Comparison of ENCODE assay signal across 2 cellular contexts in genomic region chr6:134663356-134663755, GRCh38.
TF ChIP-seq lines count a peak whose summit lies in the region.

No MANE protein-coding gene starts in this region.

TF ChIP-seq in IMR-90, 13 proteins besides CTCF, POLR2A, EP300 and RAD21:
- no peak for TF ChIP-seq MXI1 (IDR thresholded peaks at IDR 0.05; ENCODE audit: borderline replicate concordance, low read depth, low read length)
- no peak for TF ChIP-seq ELK1 (IDR thresholded peaks at IDR 0.05; ENCODE audit: borderline replicate concordance, low read depth, low read length)
- no peak for TF ChIP-seq CEBPB (IDR thresholded peaks at IDR 0.05; ENCODE audit: low read depth, low read length)
- TF ChIP-seq FOS (IDR thresholded peaks at IDR 0.05; ENCODE audit: low read depth, low read length): no peak
- TF ChIP-seq NFE2L2 (IDR thresholded peaks at IDR 0.05; ENCODE audit: low read depth, low read length): no peak
- TF ChIP-seq USF2 (IDR thresholded peaks at IDR 0.05; ENCODE audit: low read depth, low read length): no peak
- TF ChIP-seq CHD1 (IDR thresholded peaks at IDR 0.05; ENCODE audit: low read depth, low read length): no peak
- TF ChIP-seq RCOR1 (IDR thresholded peaks at IDR 0.05; ENCODE audit: insufficient replicate concordance, low read length): no peak
- TF ChIP-seq MAFK (IDR thresholded peaks at IDR 0.05; ENCODE audit: low read depth, low read length): no peak
- no peak for TF ChIP-seq BHLHE40 (IDR thresholded peaks at IDR 0.05; ENCODE audit: low read depth, low read length)
- TF ChIP-seq RFX5 (IDR thresholded peaks at IDR 0.05; ENCODE audit: low read depth, low read length): no peak
- TF ChIP-seq SMC3 (IDR thresholded peaks at IDR 0.05; ENCODE audit: low read depth, low read length): no peak
- TF ChIP-seq MAZ (IDR thresholded peaks at IDR 0.05; ENCODE audit: borderline replicate concordance, low read depth, low read length): no peak

TF ChIP-seq in K562, 482 proteins besides CTCF, POLR2A, EP300 and RAD21:
- TF ChIP-seq PBX2 (CRISPR knock-in tag; IDR thresholded peaks at IDR 0.05; ENCODE audit: low read depth): no peak
- TF ChIP-seq PBX2 (tag; conservative IDR thresholded peaks at IDR 0.05; ENCODE audit: low read depth): peak; percentile 93
- TF ChIP-seq NFIC (IDR thresholded peaks at IDR 0.05): no peak
- no peak for TF ChIP-seq STAG1 (CRISPR knock-in tag; IDR thresholded peaks at IDR 0.05; ENCODE audit: borderline replicate concordance)
- TF ChIP-seq SAFB (IDR thresholded peaks at IDR 0.05; ENCODE audit: borderline replicate concordance, low read depth, low read length): no peak
- peak; percentile 82 for TF ChIP-seq MEIS2 (IDR thresholded peaks at IDR 0.05; ENCODE audit: partially characterized antibody)
- TF ChIP-seq ZBTB9 (CRISPR knock-in tag; IDR thresholded peaks at IDR 0.05): peak; percentile 38; the same call in 1 of the 2 replicates
- TF ChIP-seq BRF1 (IDR thresholded peaks at IDR 0.05; ENCODE audit: borderline replicate concordance, extremely low read depth, insufficient read length): no peak
- TF ChIP-seq TFAM (CRISPR knock-in tag; conservative IDR thresholded peaks at IDR 0.05): no peak
- TF ChIP-seq ZNF592 (IDR thresholded peaks at IDR 0.05): no peak
- no peak for TF ChIP-seq ZNF764 (CRISPR knock-in tag; IDR thresholded peaks at IDR 0.05; ENCODE audit: low read depth)
- TF ChIP-seq MXI1 (IDR thresholded peaks at IDR 0.05; ENCODE audit: low read depth, low read length): no peak
- peak; percentile 81 for TF ChIP-seq PKNOX1 (IDR thresholded peaks at IDR 0.05)
- TF ChIP-seq TRIM24 (IDR thresholded peaks at IDR 0.05): no peak
- no peak for TF ChIP-seq STAT6 (CRISPR knock-in tag; IDR thresholded peaks at IDR 0.05)
- no peak for TF ChIP-seq ZNF551 (CRISPR knock-in tag; IDR thresholded peaks at IDR 0.05)
- no peak for TF ChIP-seq EZH2 (IDR thresholded peaks at IDR 0.05; ENCODE audit: borderline replicate concordance, low read depth, low read length)
- TF ChIP-seq NFIX (CRISPR knock-in tag; IDR thresholded peaks at IDR 0.05; ENCODE audit: low read depth): no peak
- TF ChIP-seq ADNP (tag; IDR thresholded peaks at IDR 0.05): no peak
- TF ChIP-seq POLR2AphosphoS2 (IDR thresholded peaks at IDR 0.05; ENCODE audit: low read length): no peak
- no peak for TF ChIP-seq ZBTB1 (CRISPR knock-in tag; IDR thresholded peaks at IDR 0.05; ENCODE audit: borderline replicate concordance, low read depth)
TF ChIP-seq in K562: peak in this region for 4.
